8 cellular contexts compared by ENCODE assay signal in the genomic region with DNA sequence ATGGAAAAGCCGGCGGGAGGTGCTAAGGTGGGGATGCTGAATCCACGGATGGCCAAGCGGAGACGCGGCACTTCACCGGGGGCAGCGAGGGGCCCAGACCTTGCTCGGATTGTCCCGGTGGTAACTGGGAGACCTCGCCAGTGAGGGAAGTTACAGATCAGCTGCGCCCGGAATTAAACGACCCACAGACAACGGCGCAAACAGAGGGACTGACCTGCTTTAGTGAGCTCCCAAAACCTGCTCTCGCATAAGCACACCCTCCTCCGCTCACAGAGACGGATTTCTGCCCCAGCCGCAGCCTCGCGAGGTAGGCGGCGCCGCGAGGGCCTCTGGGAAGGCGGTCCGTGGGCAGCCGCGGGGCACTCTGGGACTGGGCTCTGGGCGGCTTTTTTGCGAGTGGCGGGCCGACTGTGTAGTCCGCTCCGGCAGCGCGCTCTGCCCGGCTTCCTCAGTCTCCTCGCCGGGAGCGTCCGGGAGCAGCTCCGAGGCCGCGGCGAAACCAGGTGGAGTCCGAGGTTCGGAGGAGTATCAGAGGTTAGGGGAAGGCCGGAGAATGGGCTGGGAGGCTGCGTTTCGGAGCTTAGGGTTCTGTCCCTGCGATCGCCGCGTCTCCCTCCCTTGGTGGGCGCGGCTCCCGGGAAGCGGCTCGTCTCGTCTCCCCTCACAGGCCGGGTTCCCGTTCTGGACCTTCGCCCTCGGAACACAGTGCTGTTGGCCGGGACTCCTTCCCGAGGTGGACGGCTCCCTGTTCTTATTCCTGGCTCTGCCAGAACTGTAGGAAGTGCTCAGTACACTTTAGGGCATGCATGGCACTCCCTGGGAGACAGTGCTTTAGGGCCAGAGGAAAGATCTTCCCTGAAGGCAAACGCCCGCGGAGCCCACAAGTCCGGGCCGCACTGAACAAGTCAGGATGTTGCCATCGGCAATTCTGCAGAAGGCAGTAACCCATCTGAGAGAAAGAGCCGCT. TPM values are rescaled to one million over a fixed set of nuclear protein-coding genes. Genes with fewer than 3 reads are reported as not detected.
A peak's percentile ranks its signal among the peaks of the same experiment; 100 is the strongest.
DNase-seq lines count a peak whose midpoint lies in the region; ATAC-seq lines count a peak whose summit lies in the region.

Gene EXO5 (plus strand): TSS at position 393 of the 967 bp plus-strand sequence. CDS start 5,778 bp downstream, outside the sequence.

- H3K36me3 ChIP-seq in neuron (ENCODE audit: insufficient read depth, low read length) = no peaks in the 10 kb centered on the region

- DNase-seq in DMS 273 (lab: John Stamatoyannopoulos, UW; ENCODE audit: unreplicated experiment) (peak; percentile 100), LHCN-M2 (ENCODE audit: low read depth) (peak; percentile 76), SK-N-DZ (ENCODE audit: low spot score) (peak; percentile 70), foreskin melanocyte (peak; percentile 51), stromal cell of bone marrow (ENCODE audit: low read depth) (peak; percentile 68)
- DNase-seq in activated naive CD4-positive, alpha-beta T cell (lab: John Stamatoyannopoulos, UW) = peak; percentile 57 to 73 (median 61)

- peak within 1 kb of the TSS; percentile 98 for H2AFZ ChIP-seq in neuron (ENCODE audit: low read depth, low read length)

- peaks cover 4% of the 10 kb centered on the region for H3K9me3 ChIP-seq in neuron (ENCODE audit: low read length)

- peak; percentile 85 for ATAC-seq in GM21619 (IDR thresholded peaks at IDR 0.05; ENCODE audit: unreplicated experiment)

- peaks cover 2% of the 10 kb centered on the region for H3K4me1 ChIP-seq in neuron (ENCODE audit: insufficient read depth, low read length)

- peak within 1 kb of the TSS; percentile 77 for H3K4me3 ChIP-seq in neuron (ENCODE audit: low read length)

- no peaks in the 10 kb centered on the region for H3K27me3 ChIP-seq in neuron (ENCODE audit: insufficient read depth, low read length)

RNA-seq across cellular contexts. Expression of gene EXO5, which starts in this region (rescaled TPM):
- total RNA-seq in LHCN-M2 (2014; rRNA removed) = 16.5 and 18.4 TPM in 2 replicates
- 10.1 TPM for polyA plus RNA-seq in LHCN-M2 (2012)
- polyA plus RNA-seq in SK-N-DZ (2014; cell fraction: cytosol; rRNA removed) = 13.1 TPM in 2 replicates
- polyA plus RNA-seq in SK-N-DZ (2014; cell fraction: nucleus; rRNA removed) = 10.9 and 13.4 TPM in 2 replicates

Comparison
In these comparisons a context has a peak if more than half of its experiments do, and no peak if none do; other contexts are left out.
1. Peak in every context shown above with its lines: DNase-seq, ATAC-seq and H3K4me3 ChIP-seq.